ENCODE assay signal across 1 cellular context in the genomic region with DNA sequence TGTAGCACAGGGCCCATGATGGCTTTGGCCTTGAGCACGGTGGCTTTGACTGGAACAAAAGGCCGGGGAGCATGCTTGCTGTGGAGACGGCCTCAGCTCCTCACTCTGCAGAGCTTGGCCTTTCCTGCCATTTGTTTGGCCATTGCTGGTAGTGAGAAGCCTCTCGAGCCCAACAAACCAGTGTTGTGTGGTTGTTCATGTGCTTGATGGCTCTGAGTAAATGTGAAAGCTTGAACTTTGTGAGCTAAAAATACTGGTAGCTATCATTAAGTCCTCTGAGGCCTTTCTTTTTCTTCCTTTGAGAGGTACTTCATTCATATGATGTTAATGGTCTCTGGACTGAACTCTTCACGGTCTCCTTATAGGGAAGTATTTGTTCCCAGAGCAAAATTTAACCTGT.
TF ChIP-seq lines count a peak whose summit lies in the region.

No MANE protein-coding gene starts in this region.

TF ChIP-seq in GM12878, 131 proteins besides CTCF, POLR2A, EP300 and RAD21 (continued from another document):
- TF ChIP-seq, protein P1, sequence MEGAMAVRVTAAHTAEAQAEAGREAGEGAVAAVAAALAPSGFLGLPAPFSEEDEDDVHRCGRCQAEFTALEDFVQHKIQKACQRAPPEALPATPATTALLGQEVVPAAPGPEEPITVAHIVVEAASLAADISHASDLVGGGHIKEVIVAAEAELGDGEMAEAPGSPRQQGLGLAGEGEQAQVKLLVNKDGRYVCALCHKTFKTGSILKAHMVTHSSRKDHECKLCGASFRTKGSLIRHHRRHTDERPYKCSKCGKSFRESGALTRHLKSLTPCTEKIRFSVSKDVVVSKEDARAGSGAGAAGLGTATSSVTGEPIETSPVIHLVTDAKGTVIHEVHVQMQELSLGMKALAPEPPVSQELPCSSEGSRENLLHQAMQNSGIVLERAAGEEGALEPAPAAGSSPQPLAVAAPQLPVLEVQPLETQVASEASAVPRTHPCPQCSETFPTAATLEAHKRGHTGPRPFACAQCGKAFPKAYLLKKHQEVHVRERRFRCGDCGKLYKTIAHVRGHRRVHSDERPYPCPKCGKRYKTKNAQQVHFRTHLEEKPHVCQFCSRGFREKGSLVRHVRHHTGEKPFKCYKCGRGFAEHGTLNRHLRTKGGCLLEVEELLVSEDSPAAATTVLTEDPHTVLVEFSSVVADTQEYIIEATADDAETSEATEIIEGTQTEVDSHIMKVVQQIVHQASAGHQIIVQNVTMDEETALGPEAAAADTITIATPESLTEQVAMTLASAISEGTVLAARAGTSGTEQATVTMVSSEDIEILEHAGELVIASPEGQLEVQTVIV (IDR thresholded peaks at IDR 0.05; ENCODE audit: borderline replicate concordance, partially characterized antibody) = no peak
- TF ChIP-seq SIN3A (IDR thresholded peaks at IDR 0.05; ENCODE audit: low read depth, low read length) (no peak), NR2C2 (IDR thresholded peaks at IDR 0.05; ENCODE audit: borderline replicate concordance, control insufficient read depth, insufficient read length, low read depth) (no peak), BHLHE40 (IDR thresholded peaks at IDR 0.05; ENCODE audit: borderline replicate concordance in 1 of 2, low read depth in 2 of 2, low read length in 1 of 2) (peak; percentile 45 to 64; a peak in 2 of 4 replicates), TBL1XR1 (IDR thresholded peaks at IDR 0.05; ENCODE audit: low read depth, low read length) (peak; percentile 56; the same call in 1 of the 2 replicates)
TF ChIP-seq in GM12878: peak in this region for 18.
